In the genomic region with DNA sequence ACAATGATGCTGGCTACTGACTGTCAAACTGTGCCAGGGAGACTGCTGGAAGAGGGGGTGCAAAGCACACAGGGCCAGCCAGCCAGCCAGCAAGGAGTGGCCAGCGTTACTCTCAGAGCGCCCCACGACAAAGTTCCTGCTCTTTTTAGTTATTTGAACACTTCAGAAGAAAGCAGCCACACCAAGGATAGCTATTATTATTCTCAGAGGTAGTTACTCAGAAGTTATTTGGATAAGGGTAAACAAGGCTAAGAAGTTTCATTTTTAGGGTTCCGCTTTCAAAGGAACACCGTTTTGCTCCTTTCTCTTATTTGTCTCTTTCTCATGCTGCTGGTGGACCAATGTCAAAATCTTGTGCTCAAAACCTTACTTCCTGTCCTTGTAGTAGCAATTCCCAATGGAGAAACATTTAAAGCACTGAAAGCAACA, we compare ENCODE assay signal across 15 cellular contexts. TPM values are rescaled to one million over a fixed set of nuclear protein-coding genes. Genes with fewer than 3 reads are reported as not detected.
DNase-seq lines count a peak whose midpoint lies in the region; ATAC-seq and TF ChIP-seq lines count a peak whose summit lies in the region.
"Had no signal": no experiment of that assay in that cellular context is flagged by ENCODE, and none has a peak within 500 bp of the region (broad histone marks: within the 10 kb centered on the region; RNA-seq: fewer than 3 reads in every experiment).

No MANE protein-coding gene starts in this region.

- H3K4me1 Mint-ChIP-seq in CD4-positive, alpha-beta T cell (ENCODE audit: low read depth): peaks cover 60% of the 10 kb centered on the region
- H3K4me1 Mint-ChIP-seq in dendritic cell treated with granulocyte-macrophage colony-stimulating factor and Interleukin-4, amounts not matched to agents 40 ng/mL and 50 ng/mL, for 4 days (ENCODE audit: low read depth): peaks cover 28% of the 10 kb centered on the region

- H3K4me3 Mint-ChIP-seq in CD4-positive, alpha-beta T cell: peak overlapping the region; percentile 57
- H3K4me3 Mint-ChIP-seq in dendritic cell treated with granulocyte-macrophage colony-stimulating factor and Interleukin-4, amounts not matched to agents 40 ng/mL and 50 ng/mL, for 4 days: no peak overlapping the region

- H3K27me3 Mint-ChIP-seq in CD4-positive, alpha-beta T cell: no peaks in the 10 kb centered on the region
- H3K27me3 Mint-ChIP-seq in dendritic cell treated with granulocyte-macrophage colony-stimulating factor and Interleukin-4, amounts not matched to agents 40 ng/mL and 50 ng/mL, for 4 days: peaks cover 4% of the 10 kb centered on the region

- ATAC-seq in CD4-positive, alpha-beta T cell (ENCODE audit: poor library complexity): peak; percentile 44
- ATAC-seq in GM18505 (IDR thresholded peaks at IDR 0.05; ENCODE audit: unreplicated experiment) (peak; percentile 44), foreskin keratinocyte (no peak), HG03097 (IDR thresholded peaks at IDR 0.05; ENCODE audit: low FRiP score, unreplicated experiment) (no peak), GM21423 (IDR thresholded peaks at IDR 0.05; ENCODE audit: unreplicated experiment) (no peak)
- ATAC-seq: PC-3 had no signal

- DNase-seq in CD4-positive, alpha-beta T cell: no peak
- DNase-seq in foreskin keratinocyte (no peak), D341Med (ENCODE audit: low spot score) (no peak)
- DNase-seq: C1 segment of cervical spinal cord, GDM1, hypothalamus, PC-3, posterior cingulate gyrus had no signal

- H3K36me3 ChIP-seq in OCI-LY1 (ENCODE audit: insufficient read depth, low read length): no peaks in the 10 kb centered on the region
- H3K36me3 ChIP-seq: breast epithelium had no signal

- no peak for TF ChIP-seq CTCF in CD4-positive, alpha-beta T cell (IDR thresholded peaks at IDR 0.05)
- TF ChIP-seq CTCF in OCI-LY1 (IDR thresholded peaks at IDR 0.05; ENCODE audit: low read length) (no peak), foreskin keratinocyte (conservative IDR thresholded peaks at IDR 0.05) (no peak)

- POLR2A ChIA-PET in CD4-positive, alpha-beta T cell (lab: Charles Lee): interaction anchor here (1.6 to 2.4 kb wide), 2 partner anchors 14 to 16 kb away, joined by 5 to 6 read pairs; no protein-coding TSS in a partner anchor

- H3K4me3 ChIP-seq in OCI-LY1 (ENCODE audit: low read depth, low read length, poor library complexity, severe bottlenecking): peak overlapping the region; percentile 2
- H3K4me3 ChIP-seq: breast epithelium had no signal

- peak overlapping the region; percentile 38 for H3K9ac ChIP-seq in OCI-LY1 (ENCODE audit: low read length)

- H3K27me3 ChIP-seq in CD4-positive, alpha-beta T cell (ENCODE audit: control insufficient read depth, insufficient read depth, low read length): no peaks in the 10 kb centered on the region
- no peaks in the 10 kb centered on the region for H3K27me3 ChIP-seq in OCI-LY1 (ENCODE audit: insufficient read depth, low read length)
- peaks cover 14% of the 10 kb centered on the region for H3K27me3 ChIP-seq in foreskin keratinocyte
- H3K27me3 ChIP-seq: breast epithelium had no signal

- TF ChIP-seq POLR2A in GM18505 (IDR thresholded peaks at IDR 0.05; ENCODE audit: borderline replicate concordance, extremely low read depth, insufficient read depth, insufficient read length): peak; percentile 31

- no peaks in the 10 kb centered on the region for H3K9me3 ChIP-seq in CD4-positive, alpha-beta T cell (ENCODE audit: control insufficient read depth, low read length)
- H3K9me3 ChIP-seq in OCI-LY1 (ENCODE audit: low read length): no peaks in the 10 kb centered on the region
- H3K9me3 ChIP-seq: breast epithelium had no signal

- H3F3A ChIP-seq in OCI-LY1 (ENCODE audit: insufficient read depth, low read length): 0 out of 2 replicates have a peak, but pooled peaks cover 6% of the 10 kb centered on the region

- peak overlapping the region; percentile 95 for H2AFZ ChIP-seq in OCI-LY1 (ENCODE audit: low read length)

- H3K9me3 Mint-ChIP-seq in CD4-positive, alpha-beta T cell: no peaks in the 10 kb centered on the region
- H3K9me3 Mint-ChIP-seq in dendritic cell treated with granulocyte-macrophage colony-stimulating factor and Interleukin-4, amounts not matched to agents 40 ng/mL and 50 ng/mL, for 4 days: no peaks in the 10 kb centered on the region

- H3K27ac ChIP-seq in CD4-positive, alpha-beta T cell (ENCODE audit: low read depth, low read length): peak overlapping the region; percentile 33
- H3K27ac ChIP-seq in OCI-LY1 (ENCODE audit: low read depth, low read length, poor library complexity, severe bottlenecking) (peak overlapping the region; percentile 63), foreskin keratinocyte (no peak overlapping the region)
- H3K27ac ChIP-seq: breast epithelium, epithelial cell of prostate had no signal

- no peaks in the 10 kb centered on the region for H3K79me2 ChIP-seq in OCI-LY1 (ENCODE audit: insufficient read depth, low read length)

- H3K4me1 ChIP-seq in OCI-LY1 (ENCODE audit: insufficient read depth, low read length, severe bottlenecking) (peaks cover 27% of the 10 kb centered on the region), foreskin keratinocyte (peaks cover 5% of the 10 kb centered on the region)
- H3K4me1 ChIP-seq: breast epithelium had no signal

- H3K4me2 ChIP-seq in OCI-LY1 (ENCODE audit: low read length): peak overlapping the region; percentile 56

- no peaks in the 10 kb centered on the region for H4K20me1 ChIP-seq in OCI-LY1 (ENCODE audit: insufficient read depth, low read length)

- H3K36me3 Mint-ChIP-seq in CD4-positive, alpha-beta T cell (ENCODE audit: low read depth): no peaks in the 10 kb centered on the region
- no peaks in the 10 kb centered on the region for H3K36me3 Mint-ChIP-seq in dendritic cell treated with granulocyte-macrophage colony-stimulating factor and Interleukin-4, amounts not matched to agents 40 ng/mL and 50 ng/mL, for 4 days (ENCODE audit: low read depth)

- no peaks in the 10 kb centered on the region for H3K9me2 ChIP-seq in OCI-LY1 (ENCODE audit: low read depth, low read length)

- peak overlapping the region; percentile 63 for H3K27ac Mint-ChIP-seq in CD4-positive, alpha-beta T cell
- peak overlapping the region; percentile 46 for H3K27ac Mint-ChIP-seq in dendritic cell treated with granulocyte-macrophage colony-stimulating factor and Interleukin-4, amounts not matched to agents 40 ng/mL and 50 ng/mL, for 4 days

- intact Hi-C loops in CD4-positive, alpha-beta T cell (cut with DNase I, micrococcal nuclease): loop anchor here in 1 of 2 experiments (5.0 kb wide), 1 partner anchor 33 kb away; no protein-coding TSS in a partner anchor
- intact Hi-C loops in dendritic cell treated with granulocyte-macrophage colony-stimulating factor and Interleukin-4, amounts not matched to agents 40 ng/mL and 50 ng/mL, for 4 days (cut with micrococcal nuclease): no loop called here

- CTCF ChIA-PET in CD4-positive, alpha-beta T cell (lab: Charles Lee): no interaction called here

RNA-seq across cellular contexts. Expression of a gene that starts 59.9 kb away (rescaled TPM):
- not detected for total RNA-seq in CD4-positive, alpha-beta T cell
- total RNA-seq in foreskin keratinocyte: 8.0 and 9.9 TPM in 2 replicates
- 5.5 and 5.8 TPM in 2 replicates for polyA plus RNA-seq in foreskin keratinocyte

Comparison
In these comparisons a context has a peak if more than half of its experiments do, and no peak if none do; other contexts are left out.
1. ATAC-seq: peak in CD4-positive, alpha-beta T cell (single experiment) and GM18505 (single experiment); none in foreskin keratinocyte (single experiment), HG03097 (single experiment) and GM21423 (single experiment).